Comparison of ENCODE assay signal across 1 cellular context in the genomic region with DNA sequence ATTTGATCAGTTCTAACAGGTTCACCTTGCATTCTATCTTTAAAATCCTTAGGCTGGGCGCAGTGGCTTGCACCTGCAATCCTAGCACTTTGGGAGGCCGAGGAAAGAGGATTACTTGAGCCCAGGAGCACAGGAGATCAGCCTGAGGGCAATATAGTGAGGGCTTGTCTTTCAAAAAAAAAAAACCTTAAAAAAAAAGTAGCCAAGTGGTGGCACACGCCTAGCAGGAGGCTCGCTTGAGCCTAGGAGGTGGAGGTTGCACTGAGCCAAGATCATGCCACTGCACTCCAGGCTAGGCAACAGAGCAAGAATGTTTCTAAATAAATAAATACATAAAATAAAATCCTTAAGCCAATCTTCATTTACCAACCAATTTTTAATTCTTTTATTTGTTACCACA.
TF ChIP-seq lines count a peak whose summit lies in the region.

No MANE protein-coding gene starts in this region.

TF ChIP-seq in GM23338, 12 proteins besides CTCF, POLR2A, EP300 and RAD21 (continued from another document):
- TF ChIP-seq, protein P1, sequence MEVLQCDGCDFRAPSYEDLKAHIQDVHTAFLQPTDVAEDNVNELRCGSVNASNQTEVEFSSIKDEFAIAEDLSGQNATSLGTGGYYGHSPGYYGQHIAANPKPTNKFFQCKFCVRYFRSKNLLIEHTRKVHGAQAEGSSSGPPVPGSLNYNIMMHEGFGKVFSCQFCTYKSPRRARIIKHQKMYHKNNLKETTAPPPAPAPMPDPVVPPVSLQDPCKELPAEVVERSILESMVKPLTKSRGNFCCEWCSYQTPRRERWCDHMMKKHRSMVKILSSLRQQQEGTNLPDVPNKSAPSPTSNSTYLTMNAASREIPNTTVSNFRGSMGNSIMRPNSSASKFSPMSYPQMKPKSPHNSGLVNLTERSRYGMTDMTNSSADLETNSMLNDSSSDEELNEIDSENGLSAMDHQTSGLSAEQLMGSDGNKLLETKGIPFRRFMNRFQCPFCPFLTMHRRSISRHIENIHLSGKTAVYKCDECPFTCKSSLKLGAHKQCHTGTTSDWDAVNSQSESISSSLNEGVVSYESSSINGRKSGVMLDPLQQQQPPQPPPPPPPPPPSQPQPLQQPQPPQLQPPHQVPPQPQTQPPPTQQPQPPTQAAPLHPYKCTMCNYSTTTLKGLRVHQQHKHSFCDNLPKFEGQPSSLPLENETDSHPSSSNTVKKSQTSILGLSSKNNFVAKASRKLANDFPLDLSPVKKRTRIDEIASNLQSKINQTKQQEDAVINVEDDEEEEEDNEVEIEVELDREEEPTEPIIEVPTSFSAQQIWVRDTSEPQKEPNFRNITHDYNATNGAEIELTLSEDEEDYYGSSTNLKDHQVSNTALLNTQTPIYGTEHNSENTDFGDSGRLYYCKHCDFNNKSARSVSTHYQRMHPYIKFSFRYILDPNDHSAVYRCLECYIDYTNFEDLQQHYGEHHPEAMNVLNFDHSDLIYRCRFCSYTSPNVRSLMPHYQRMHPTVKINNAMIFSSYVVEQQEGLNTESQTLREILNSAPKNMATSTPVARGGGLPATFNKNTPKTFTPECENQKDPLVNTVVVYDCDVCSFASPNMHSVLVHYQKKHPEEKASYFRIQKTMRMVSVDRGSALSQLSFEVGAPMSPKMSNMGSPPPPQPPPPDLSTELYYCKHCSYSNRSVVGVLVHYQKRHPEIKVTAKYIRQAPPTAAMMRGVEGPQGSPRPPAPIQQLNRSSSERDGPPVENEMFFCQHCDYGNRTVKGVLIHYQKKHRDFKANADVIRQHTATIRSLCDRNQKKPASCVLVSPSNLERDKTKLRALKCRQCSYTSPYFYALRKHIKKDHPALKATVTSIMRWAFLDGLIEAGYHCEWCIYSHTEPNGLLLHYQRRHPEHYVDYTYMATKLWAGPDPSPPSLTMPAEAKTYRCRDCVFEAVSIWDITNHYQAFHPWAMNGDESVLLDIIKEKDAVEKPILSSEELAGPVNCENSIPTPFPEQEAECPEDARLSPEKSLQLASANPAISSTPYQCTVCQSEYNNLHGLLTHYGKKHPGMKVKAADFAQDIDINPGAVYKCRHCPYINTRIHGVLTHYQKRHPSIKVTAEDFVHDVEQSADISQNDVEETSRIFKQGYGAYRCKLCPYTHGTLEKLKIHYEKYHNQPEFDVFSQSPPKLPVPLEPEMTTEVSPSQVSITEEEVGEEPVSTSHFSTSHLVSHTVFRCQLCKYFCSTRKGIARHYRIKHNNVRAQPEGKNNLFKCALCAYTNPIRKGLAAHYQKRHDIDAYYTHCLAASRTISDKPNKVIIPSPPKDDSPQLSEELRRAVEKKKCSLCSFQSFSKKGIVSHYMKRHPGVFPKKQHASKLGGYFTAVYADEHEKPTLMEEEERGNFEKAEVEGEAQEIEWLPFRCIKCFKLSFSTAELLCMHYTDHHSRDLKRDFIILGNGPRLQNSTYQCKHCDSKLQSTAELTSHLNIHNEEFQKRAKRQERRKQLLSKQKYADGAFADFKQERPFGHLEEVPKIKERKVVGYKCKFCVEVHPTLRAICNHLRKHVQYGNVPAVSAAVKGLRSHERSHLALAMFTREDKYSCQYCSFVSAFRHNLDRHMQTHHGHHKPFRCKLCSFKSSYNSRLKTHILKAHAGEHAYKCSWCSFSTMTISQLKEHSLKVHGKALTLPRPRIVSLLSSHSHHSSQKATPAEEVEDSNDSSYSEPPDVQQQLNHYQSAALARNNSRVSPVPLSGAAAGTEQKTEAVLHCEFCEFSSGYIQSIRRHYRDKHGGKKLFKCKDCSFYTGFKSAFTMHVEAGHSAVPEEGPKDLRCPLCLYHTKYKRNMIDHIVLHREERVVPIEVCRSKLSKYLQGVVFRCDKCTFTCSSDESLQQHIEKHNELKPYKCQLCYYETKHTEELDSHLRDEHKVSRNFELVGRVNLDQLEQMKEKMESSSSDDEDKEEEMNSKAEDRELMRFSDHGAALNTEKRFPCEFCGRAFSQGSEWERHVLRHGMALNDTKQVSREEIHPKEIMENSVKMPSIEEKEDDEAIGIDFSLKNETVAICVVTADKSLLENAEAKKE (CRISPR knock-in tag; IDR thresholded peaks at IDR 0.05) = no peak
- TF ChIP-seq NANOG (IDR thresholded peaks at IDR 0.05; ENCODE audit: borderline replicate concordance) = no peak
- no peak for TF ChIP-seq EZH2 (IDR thresholded peaks at IDR 0.05; ENCODE audit: low read depth, unreplicated experiment)
- no peak for TF ChIP-seq EZH2phosphoT487 (IDR thresholded peaks at IDR 0.05; ENCODE audit: unreplicated experiment)
- no peak for TF ChIP-seq CREB1 (CRISPR knock-in tag; IDR thresholded peaks at IDR 0.05; ENCODE audit: low read depth)
- TF ChIP-seq ZNF331 (CRISPR knock-in tag; IDR thresholded peaks at IDR 0.05; ENCODE audit: low read depth) = no peak
- TF ChIP-seq, protein P2, sequence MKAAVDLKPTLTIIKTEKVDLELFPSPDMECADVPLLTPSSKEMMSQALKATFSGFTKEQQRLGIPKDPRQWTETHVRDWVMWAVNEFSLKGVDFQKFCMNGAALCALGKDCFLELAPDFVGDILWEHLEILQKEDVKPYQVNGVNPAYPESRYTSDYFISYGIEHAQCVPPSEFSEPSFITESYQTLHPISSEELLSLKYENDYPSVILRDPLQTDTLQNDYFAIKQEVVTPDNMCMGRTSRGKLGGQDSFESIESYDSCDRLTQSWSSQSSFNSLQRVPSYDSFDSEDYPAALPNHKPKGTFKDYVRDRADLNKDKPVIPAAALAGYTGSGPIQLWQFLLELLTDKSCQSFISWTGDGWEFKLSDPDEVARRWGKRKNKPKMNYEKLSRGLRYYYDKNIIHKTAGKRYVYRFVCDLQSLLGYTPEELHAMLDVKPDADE (IDR thresholded peaks at IDR 0.05) = no peak
- no peak for TF ChIP-seq STAT1 (IDR thresholded peaks at IDR 0.05; ENCODE audit: unreplicated experiment)
- TF ChIP-seq, protein P3, sequence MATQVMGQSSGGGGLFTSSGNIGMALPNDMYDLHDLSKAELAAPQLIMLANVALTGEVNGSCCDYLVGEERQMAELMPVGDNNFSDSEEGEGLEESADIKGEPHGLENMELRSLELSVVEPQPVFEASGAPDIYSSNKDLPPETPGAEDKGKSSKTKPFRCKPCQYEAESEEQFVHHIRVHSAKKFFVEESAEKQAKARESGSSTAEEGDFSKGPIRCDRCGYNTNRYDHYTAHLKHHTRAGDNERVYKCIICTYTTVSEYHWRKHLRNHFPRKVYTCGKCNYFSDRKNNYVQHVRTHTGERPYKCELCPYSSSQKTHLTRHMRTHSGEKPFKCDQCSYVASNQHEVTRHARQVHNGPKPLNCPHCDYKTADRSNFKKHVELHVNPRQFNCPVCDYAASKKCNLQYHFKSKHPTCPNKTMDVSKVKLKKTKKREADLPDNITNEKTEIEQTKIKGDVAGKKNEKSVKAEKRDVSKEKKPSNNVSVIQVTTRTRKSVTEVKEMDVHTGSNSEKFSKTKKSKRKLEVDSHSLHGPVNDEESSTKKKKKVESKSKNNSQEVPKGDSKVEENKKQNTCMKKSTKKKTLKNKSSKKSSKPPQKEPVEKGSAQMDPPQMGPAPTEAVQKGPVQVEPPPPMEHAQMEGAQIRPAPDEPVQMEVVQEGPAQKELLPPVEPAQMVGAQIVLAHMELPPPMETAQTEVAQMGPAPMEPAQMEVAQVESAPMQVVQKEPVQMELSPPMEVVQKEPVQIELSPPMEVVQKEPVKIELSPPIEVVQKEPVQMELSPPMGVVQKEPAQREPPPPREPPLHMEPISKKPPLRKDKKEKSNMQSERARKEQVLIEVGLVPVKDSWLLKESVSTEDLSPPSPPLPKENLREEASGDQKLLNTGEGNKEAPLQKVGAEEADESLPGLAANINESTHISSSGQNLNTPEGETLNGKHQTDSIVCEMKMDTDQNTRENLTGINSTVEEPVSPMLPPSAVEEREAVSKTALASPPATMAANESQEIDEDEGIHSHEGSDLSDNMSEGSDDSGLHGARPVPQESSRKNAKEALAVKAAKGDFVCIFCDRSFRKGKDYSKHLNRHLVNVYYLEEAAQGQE (IDR thresholded peaks at IDR 0.05; ENCODE audit: unreplicated experiment) = no peak
- no peak for TF ChIP-seq JUNB (IDR thresholded peaks at IDR 0.05; ENCODE audit: unreplicated experiment)
- TF ChIP-seq ZNF114 (CRISPR knock-in tag; IDR thresholded peaks at IDR 0.05) = no peak
